ENCODE assay signal across 6 cellular contexts in genomic region chr3:190970560-190970959, GRCh38.
"Had no signal": no experiment of that assay in that cellular context is flagged by ENCODE, and none has a peak within 500 bp of the region (broad histone marks: within the 10 kb centered on the region; RNA-seq: fewer than 3 reads in every experiment).

No MANE protein-coding gene starts in this region.

- ATAC-seq: GM23338, K562 had no signal

- DNase-seq: H9, HCEC 1CT, IMR-90, KG1 had no signal

- H3K4me3 ChIP-seq: GM23338, K562 had no signal

- H3K4me2 ChIP-seq: GM23338 had no signal

- H2AFZ ChIP-seq: GM23338 had no signal
